9 cellular contexts compared by ENCODE assay signal in the genomic region with DNA sequence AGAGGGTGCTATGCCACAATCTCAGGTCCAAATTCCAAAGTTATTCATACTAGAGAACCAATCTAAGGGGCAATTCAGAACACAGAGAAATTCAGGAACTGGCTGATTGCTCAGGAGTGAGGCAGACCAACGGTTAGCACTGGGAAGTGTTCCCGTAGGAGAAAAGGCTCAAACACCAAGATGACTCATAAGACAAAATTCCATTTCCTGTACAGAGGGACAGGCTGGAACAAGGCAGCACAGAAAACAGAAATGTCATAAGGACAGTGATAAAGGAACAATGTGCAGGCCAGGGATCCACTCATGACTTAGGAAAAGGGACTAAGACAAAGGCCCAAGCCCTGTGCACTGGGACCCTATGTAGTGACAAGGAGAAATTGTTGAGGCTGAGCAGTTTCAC. TPM values are rescaled to one million over a fixed set of nuclear protein-coding genes. Genes with fewer than 3 reads are reported as not detected.
DNase-seq lines count a peak whose midpoint lies in the region; ATAC-seq and TF ChIP-seq lines count a peak whose summit lies in the region.
"Had no signal": no experiment of that assay in that cellular context is flagged by ENCODE, and none has a peak within 500 bp of the region (broad histone marks: within the 10 kb centered on the region; RNA-seq: fewer than 3 reads in every experiment).

No MANE protein-coding gene starts in this region.

- DNase-seq in Calu3 (peak; percentile 54), SW480 (ENCODE audit: low spot score) (peak; percentile 44), glomerular visceral epithelial cell (ENCODE audit: extremely low spot score) (peak; percentile 88), renal cortical epithelial cell (ENCODE audit: low read depth) (peak; percentile 98), cerebellar cortex (ENCODE audit: low spot score) (no peak)
- DNase-seq in activated effector memory CD4-positive, alpha-beta T cell treated with Interleukin-2 at 50 U/mL for 16 hours = no peak
- no peak for DNase-seq in stimulated activated CD4-positive, alpha-beta T cell treated with anti-CD3 and anti-CD28 coated beads, Interleukin-15, amount 100 ng/mL, for 24 hours
- DNase-seq: activated B cell treated with CpG ODN at 0.5 μM for 24 hours had no signal

- H3K36me3 Mint-ChIP-seq in Calu3 (ENCODE audit: insufficient read depth, unreplicated experiment) = peaks cover 4% of the 10 kb centered on the region

- no peak for TF ChIP-seq CTCF in Calu3 (IDR thresholded peaks at IDR 0.05; ENCODE audit: unreplicated experiment)

- peaks cover 31% of the 10 kb centered on the region for H3K4me1 Mint-ChIP-seq in Calu3 (ENCODE audit: low read depth, unreplicated experiment)
- H3K4me1 Mint-ChIP-seq: activated B cell treated with CpG ODN at 0.5 μM for 24 hours had no signal

- peak overlapping the region; percentile 87 for H3K27ac Mint-ChIP-seq in Calu3 (ENCODE audit: unreplicated experiment)
- H3K27ac Mint-ChIP-seq: activated B cell treated with CpG ODN at 0.5 μM for 24 hours had no signal

- BruUV-seq in Calu3 (replicated peaks; lab: Mats Ljungman, UMichigan) = no TSS peak

- no peak for ATAC-seq in GM18870 (IDR thresholded peaks at IDR 0.05; ENCODE audit: unreplicated experiment)

- no peaks in the 10 kb centered on the region for H3K27me3 Mint-ChIP-seq in Calu3 (ENCODE audit: unreplicated experiment)
- H3K27me3 Mint-ChIP-seq: activated B cell treated with CpG ODN at 0.5 μM for 24 hours had no signal

- CTCF ChIA-PET in Calu3 (lab: Charles Lee) = no interaction called here

- peak overlapping the region; percentile 23 for H3K4me3 Mint-ChIP-seq in Calu3 (ENCODE audit: low read depth, unreplicated experiment)
- H3K4me3 Mint-ChIP-seq: activated B cell treated with CpG ODN at 0.5 μM for 24 hours had no signal

- H3K9me3 Mint-ChIP-seq in Calu3 (ENCODE audit: low read depth, unreplicated experiment) = peaks cover 14% of the 10 kb centered on the region

- intact Hi-C loops in Calu3 (cut with micrococcal nuclease; ENCODE audit: unreplicated experiment) = no loop called here

RNA-seq across cellular contexts. Expression of a gene that starts 54.2 kb away (rescaled TPM):
- 0.26 and 0.49 TPM in 2 replicates for total RNA-seq in Calu3 (2022)
- 3.8 and 203 TPM in 2 replicates for total RNA-seq in renal cortical epithelial cell
- total RNA-seq: activated B cell treated with CpG ODN at 0.5 μM for 24 hours had no signal

Comparison
In these comparisons a context has a peak if more than half of its experiments do, and no peak if none do; other contexts are left out.
1. DNase-seq: peak in Calu3 (single experiment), SW480 (single experiment), glomerular visceral epithelial cell (single experiment) and renal cortical epithelial cell (single experiment); none in activated effector memory CD4-positive, alpha-beta T cell treated with Interleukin-2 at 50 U/mL for 16 hours (single experiment), cerebellar cortex (single experiment) and stimulated activated CD4-positive, alpha-beta T cell treated with anti-CD3 and anti-CD28 coated beads, Interleukin-15, amount 100 ng/mL, for 24 hours (single experiment).